In the genomic region with DNA sequence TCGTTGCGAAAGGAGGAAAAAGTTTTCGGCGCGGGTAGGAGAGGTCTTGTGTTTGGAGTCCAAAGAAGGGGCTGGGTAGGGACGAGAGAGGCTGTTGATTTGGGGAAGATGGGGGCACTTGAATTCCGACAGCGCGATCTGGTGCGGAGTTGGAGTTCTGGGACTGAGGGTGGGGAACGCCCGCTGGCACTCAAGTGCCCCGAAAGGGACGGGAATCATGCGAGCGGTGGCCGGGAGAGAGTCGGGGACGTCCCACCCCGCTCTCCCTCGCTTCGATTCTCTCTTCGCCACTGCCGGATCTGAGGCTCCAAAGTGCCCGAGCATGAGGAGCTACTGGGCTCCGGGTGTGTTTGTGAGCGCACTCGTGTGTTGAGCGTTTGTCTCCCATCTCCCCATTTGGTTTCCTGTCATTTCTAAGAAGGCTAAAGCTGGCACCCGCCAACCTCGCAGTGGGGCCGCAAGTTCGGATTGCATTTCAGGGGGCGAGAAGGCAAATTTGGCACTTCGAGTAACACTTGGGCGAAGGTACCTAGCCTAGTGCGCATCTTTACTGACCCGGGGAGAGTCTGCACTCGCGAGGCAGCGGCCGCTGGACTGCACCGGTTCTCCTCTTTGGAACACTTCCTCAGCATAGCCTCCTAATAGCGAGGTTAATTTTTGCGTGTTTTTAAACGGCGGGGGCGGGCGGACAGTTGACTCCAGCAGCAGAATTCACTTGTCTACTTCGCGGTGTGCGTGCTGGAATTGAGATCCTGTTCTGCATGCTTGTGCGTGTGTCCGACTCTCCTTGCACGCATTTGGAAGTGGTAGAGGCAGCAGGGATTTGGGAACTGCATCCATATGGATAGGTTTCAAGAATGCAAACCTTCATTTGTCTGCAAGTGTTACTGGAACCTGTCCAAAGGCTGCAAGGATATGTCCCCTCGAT, we compare ENCODE assay signal across 8 cellular contexts. TPM values are rescaled to one million over a fixed set of nuclear protein-coding genes. Genes with fewer than 3 reads are reported as not detected.
A peak's percentile ranks its signal among the peaks of the same experiment; 100 is the strongest.
DNase-seq lines count a peak whose midpoint lies in the region; ATAC-seq and TF ChIP-seq lines count a peak whose summit lies in the region.

No MANE protein-coding gene starts in this region.

- POLR2A ChIA-PET in PC-3 (lab: Charles Lee; ENCODE audit: unreplicated experiment), result no interaction called here

- BruUV-seq in PC-3 (replicated peaks; lab: Mats Ljungman, UMichigan), result TSS peak; percentile 57

- H2AFZ ChIP-seq in PC-3 (ENCODE audit: low read length) (peak overlapping the region; percentile 88), parathyroid adenoma (no peak overlapping the region)

- H3K4me1 ChIP-seq in PC-3 (ENCODE audit: insufficient read depth, low read length), result peaks cover 15% of the 10 kb centered on the region; the same call in 1 of the 2 replicates
- peaks cover 8 to 46% (median 41%) of the 10 kb centered on the region in 4 donors for H3K4me1 ChIP-seq in esophagus muscularis mucosa
- no peaks in the 10 kb centered on the region for H3K4me1 ChIP-seq in parathyroid adenoma

- peak overlapping the region; percentile 76 for H3K4me3 ChIP-seq in PC-3 (ENCODE audit: low read length)
- H3K4me3 ChIP-seq in esophagus muscularis mucosa, result peak overlapping the region; percentile 79 to 91 (median 84)
- peak overlapping the region; percentile 52 for H3K4me3 ChIP-seq in parathyroid adenoma (ENCODE audit: low read depth, low read length)

- DNase-seq in EL, result peak; percentile 31
- DNase-seq in PC-3, result peak; percentile 33
- DNase-seq in esophagus muscularis mucosa (ENCODE audit: extremely low spot score), result no peak
- no peak for DNase-seq in NCI-H2171 (lab: John Stamatoyannopoulos, UW)
- DNase-seq in DMS79 treated with DMSO at 0.1 percent for 48 hours (lab: John Stamatoyannopoulos, UW), result no peak

- intact Hi-C loops in PC-3 (cut with micrococcal nuclease), result loop anchor here (2.0 to 10.0 kb wide), 8 partner anchors 73 to 1135 kb away; no protein-coding TSS in a partner anchor
- intact Hi-C loops in esophagus muscularis mucosa (cut with DNase I), result loop anchor here (2.0 to 10.0 kb wide), 3 partner anchors 327 to 511 kb away; no protein-coding TSS in a partner anchor

- peak; percentile 7 for ATAC-seq in PC-3
- ATAC-seq in GM18861 (IDR thresholded peaks at IDR 0.05; ENCODE audit: unreplicated experiment), result no peak
- no peak for ATAC-seq in GM21367 (IDR thresholded peaks at IDR 0.05; ENCODE audit: unreplicated experiment)

- H3F3A ChIP-seq in PC-3 (ENCODE audit: low read length, unreplicated experiment), result peaks cover 5% of the 10 kb centered on the region

- H3K9me2 ChIP-seq in PC-3 (replicated peaks; ENCODE audit: low read length), result no peaks in the 10 kb centered on the region

- H3K4me2 ChIP-seq in PC-3 (ENCODE audit: low read length) (peak overlapping the region; percentile 91), parathyroid adenoma (ENCODE audit: low read length) (peak overlapping the region; percentile 84)

- H3K79me2 ChIP-seq in PC-3 (ENCODE audit: low read length) (no peaks in the 10 kb centered on the region), parathyroid adenoma (no peaks in the 10 kb centered on the region)

- H3K9ac ChIP-seq in PC-3 (ENCODE audit: low read length), result peak overlapping the region; percentile 47
- no peak overlapping the region for H3K9ac ChIP-seq in parathyroid adenoma

- CTCF ChIA-PET in PC-3 (lab: Charles Lee), result no interaction called here

- H3K27ac ChIP-seq in PC-3 (ENCODE audit: low read length), result no peak overlapping the region
- H3K27ac ChIP-seq in esophagus muscularis mucosa (replicated peaks in 1 of 4), result peak overlapping the region; percentile 90 to 94 (median 92)
- no peak overlapping the region for H3K27ac ChIP-seq in parathyroid adenoma

- H3K36me3 ChIP-seq in PC-3 (ENCODE audit: low read depth, low read length) (no peaks in the 10 kb centered on the region), esophagus muscularis mucosa (no peaks in the 10 kb centered on the region), parathyroid adenoma (ENCODE audit: control insufficient read depth, insufficient read depth, low read length) (no peaks in the 10 kb centered on the region)

- H4K20me1 ChIP-seq in PC-3 (ENCODE audit: low read length), result no peaks in the 10 kb centered on the region

- TF ChIP-seq EP300 in esophagus muscularis mucosa (IDR thresholded peaks at IDR 0.05), result no peak

- 1% methylated on average over 24 of the region's 56 CpGs for WGBS in esophagus muscularis mucosa

- peaks cover 30% of the 10 kb centered on the region for H3K27me3 ChIP-seq in PC-3 (ENCODE audit: low read length)
- H3K27me3 ChIP-seq in esophagus muscularis mucosa, result peaks cover 0 to 20% (median 1%) of the 10 kb centered on the region in 4 donors
- H3K27me3 ChIP-seq in parathyroid adenoma (ENCODE audit: control insufficient read depth, insufficient read depth, low read length), result no peaks in the 10 kb centered on the region

- TF ChIP-seq POLR2A in esophagus muscularis mucosa (IDR thresholded peaks at IDR 0.05; ENCODE audit: low read depth), result no peak

- no peaks in the 10 kb centered on the region for H3K9me3 ChIP-seq in PC-3 (ENCODE audit: low read length)
- H3K9me3 ChIP-seq in esophagus muscularis mucosa, result no peaks in the 10 kb centered on the region
- no peaks in the 10 kb centered on the region for H3K9me3 ChIP-seq in parathyroid adenoma (ENCODE audit: control insufficient read depth, low read length)

- TF ChIP-seq CTCF in PC-3 (conservative IDR thresholded peaks at IDR 0.05; ENCODE audit: low read depth, low read length), result 0 out of 2 replicates have a peak, but pooled peaks have one; percentile 13
- TF ChIP-seq CTCF in esophagus muscularis mucosa (IDR thresholded peaks at IDR 0.05), result no peak
- no peak for TF ChIP-seq CTCF in parathyroid adenoma (IDR thresholded peaks at IDR 0.05)

RNA-seq across cellular contexts. Expression of gene CHRM3, which starts 1.2 kb away (rescaled TPM):
- total RNA-seq in PC-3 (2014; rRNA removed), result 1.2 and 3.5 TPM in 2 replicates
- 100 to 1,000 TPM in 1 of 4 donors, 10 to 100 TPM in 3; 75.5 to 118 (median 85.9) TPM for total RNA-seq in esophagus muscularis mucosa

Comparison
In these comparisons a context has a peak if more than half of its experiments do, and no peak if none do; other contexts are left out.
1. DNase-seq: peak in EL (single experiment) and PC-3 (single experiment); none in esophagus muscularis mucosa (single experiment), NCI-H2171 (single experiment) and DMS79 treated with DMSO at 0.1 percent for 48 hours (single experiment).
2. H3K27ac ChIP-seq: peak in esophagus muscularis mucosa (4 of 4); none in PC-3 (single experiment) and parathyroid adenoma (single experiment).
3. RNA of gene CHRM3, which starts 1.2 kb away (total RNA-seq): 75.5 to 118 TPM in esophagus muscularis mucosa; 1.2 to 3.5 TPM in PC-3; every median in the first group is over 10 times any median in the second.
4. Peak in every context shown above with its lines, with median percentiles within 50 percentile points of each other: H3K4me3 ChIP-seq.